8 cellular contexts compared by ENCODE assay signal in the genomic region with DNA sequence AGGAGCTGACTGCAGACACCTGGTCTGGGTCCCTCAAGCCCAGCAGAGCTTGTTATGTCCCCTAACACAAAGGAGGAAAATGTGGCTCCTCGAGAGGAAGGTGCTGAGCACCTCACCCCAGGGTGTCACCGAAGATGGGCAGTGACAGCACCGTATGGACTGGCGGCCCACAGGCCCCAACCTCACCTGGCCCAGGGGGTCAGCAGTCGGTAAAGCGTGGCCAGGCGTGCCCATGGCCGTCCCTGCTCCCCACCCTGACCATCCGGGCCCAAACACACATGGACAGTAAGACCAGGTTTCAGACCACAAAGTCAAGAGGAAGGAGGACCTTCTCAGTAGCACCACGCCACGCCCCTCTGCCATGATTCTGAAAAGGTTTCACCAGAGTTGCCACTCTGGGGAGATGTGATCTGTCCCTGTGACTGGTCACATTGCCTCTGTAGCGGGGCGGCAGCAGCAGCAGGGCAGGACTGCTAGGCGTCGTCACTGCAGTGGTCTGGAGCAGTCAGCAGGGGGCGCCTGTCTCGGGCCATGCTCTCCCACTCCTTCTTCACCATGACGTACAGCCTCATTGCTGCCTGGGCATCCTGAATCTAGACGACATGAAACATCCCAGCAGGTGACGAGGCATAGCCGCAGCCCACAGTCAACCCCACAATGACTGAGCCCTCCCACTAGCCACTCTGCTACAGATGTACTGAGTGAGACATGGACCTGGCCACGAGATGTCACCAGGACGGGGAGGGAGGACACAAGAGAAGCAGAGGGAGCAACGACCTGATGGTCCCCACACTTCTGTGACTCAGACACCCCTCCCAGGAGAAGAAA. TPM values are rescaled to one million over a fixed set of nuclear protein-coding genes. Genes with fewer than 3 reads are reported as not detected.
A peak's percentile ranks its signal among the peaks of the same experiment; 100 is the strongest.
DNase-seq lines count a peak whose midpoint lies in the region; ATAC-seq and TF ChIP-seq lines count a peak whose summit lies in the region.

No MANE protein-coding gene starts in this region.

- DNase-seq in DMS53 (lab: John Stamatoyannopoulos, UW) (peak; percentile 90), NCI-H510A (lab: John Stamatoyannopoulos, UW) (peak; percentile 24), left lung (peak; percentile 74 to 93)
- DNase-seq in activated CD4-positive, alpha-beta T cell treated with anti-CD3 and anti-CD28 coated beads for 48 hours, result peak; percentile 91
- peak; percentile 73 for DNase-seq in central memory CD8-positive, alpha-beta T cell (ENCODE audit: low spot score in 2 of 2)
- DNase-seq in stimulated activated CD4-positive, alpha-beta T cell treated with anti-CD3 and anti-CD28 coated beads, Interleukin-4, amount 100 ng/mL, for 24 hours, result peak; percentile 88

- H3K27ac Mint-ChIP-seq in central memory CD8-positive, alpha-beta T cell (ENCODE audit: low read depth), result peak overlapping the region; percentile 73

- ATAC-seq in HG02763 (IDR thresholded peaks at IDR 0.05; ENCODE audit: unreplicated experiment), result peak; percentile 50
- ATAC-seq in central memory CD8-positive, alpha-beta T cell (replicated peaks; ENCODE audit: extremely low read depth, poor library complexity, severe bottlenecking), result peak; percentile 88
- peak; percentile 92 for ATAC-seq in left lung
- no peak for ATAC-seq in HG03025 (IDR thresholded peaks at IDR 0.05; ENCODE audit: low FRiP score, unreplicated experiment)

- H3K4me1 ChIP-seq in left lung, result no peaks in the 10 kb centered on the region

- peaks cover 40% of the 10 kb centered on the region for H3K36me3 Mint-ChIP-seq in central memory CD8-positive, alpha-beta T cell (ENCODE audit: insufficient read depth)

- peaks cover 0 to 88% of the 10 kb centered on the region in 2 donors for H3K36me3 ChIP-seq in left lung

- H3K4me1 Mint-ChIP-seq in central memory CD8-positive, alpha-beta T cell, result peaks cover 20% of the 10 kb centered on the region

- no peaks in the 10 kb centered on the region for H3K27me3 ChIP-seq in left lung

- H3K9me3 ChIP-seq in left lung, result no peaks in the 10 kb centered on the region

- no peaks in the 10 kb centered on the region for H3K27me3 Mint-ChIP-seq in central memory CD8-positive, alpha-beta T cell

- no peak overlapping the region for H3K27ac ChIP-seq in left lung

- H3K9me3 Mint-ChIP-seq in central memory CD8-positive, alpha-beta T cell, result no peaks in the 10 kb centered on the region

- peak; percentile 83 to 94 for TF ChIP-seq CTCF in left lung (IDR thresholded peaks at IDR 0.05)

- intact Hi-C loops in left lung (cut with DNase I), result loop anchor here in 1 of 2 donors (10.0 kb wide), 1 partner anchor 78 kb away; no protein-coding TSS in a partner anchor

- H3K4me3 Mint-ChIP-seq in central memory CD8-positive, alpha-beta T cell, result no peak overlapping the region

- H3K4me3 ChIP-seq in left lung, result no peak overlapping the region

RNA-seq across cellular contexts. Expression of gene REXO4, which starts 11.1 kb away (rescaled TPM):
- 10 to 100 TPM; 16.9 to 23.4 TPM for total RNA-seq in left lung

RNA-seq across cellular contexts. Expression of gene ADAMTS13, which starts 15.5 kb away (rescaled TPM):
- 1 to 10 TPM; 1.2 to 4.1 TPM for total RNA-seq in left lung

RNA-seq across cellular contexts. Expression of gene STKLD1, which starts 30.5 kb away (rescaled TPM):
- under 1 TPM; 0.82 to 0.99 TPM for total RNA-seq in left lung

RNA-seq across cellular contexts. Expression of gene SURF4, which starts 30.8 kb away (rescaled TPM):
- total RNA-seq in left lung, result 100 to 1,000 TPM; 232 to 252 TPM

RNA-seq across cellular contexts. Expression of gene SURF2, which starts 50.3 kb away (rescaled TPM):
- 10 to 100 TPM; 11.8 to 16.2 TPM for total RNA-seq in left lung

Comparison
In these comparisons a context has a peak if more than half of its experiments do, and no peak if none do; other contexts are left out.
1. DNase-seq: peak in every context shown above with its lines; median percentile 91 in activated CD4-positive, alpha-beta T cell treated with anti-CD3 and anti-CD28 coated beads for 48 hours; 90 in DMS53; 88 in stimulated activated CD4-positive, alpha-beta T cell treated with anti-CD3 and anti-CD28 coated beads, Interleukin-4, amount 100 ng/mL, for 24 hours; 84 in left lung; 73 in central memory CD8-positive, alpha-beta T cell; 24 in NCI-H510A.